ENCODE assay signal across 19 cellular contexts in genomic region chr17:81466564-81467472, GRCh38.
"Had no signal": no experiment of that assay in that cellular context is flagged by ENCODE, and none has a peak within 500 bp of the region (broad histone marks: within the 10 kb centered on the region; RNA-seq: fewer than 3 reads in every experiment).

No MANE protein-coding gene starts in this region.

- H3K27ac Mint-ChIP-seq: activated CD4-positive, alpha-beta memory T cell treated with anti-CD3 and anti-CD28 coated beads for 36 hours; activated CD4-positive, alpha-beta T cell treated with anti-CD3 and anti-CD28 coated beads for 36 hours; activated CD8-positive, alpha-beta memory T cell treated with anti-CD3 and anti-CD28 coated beads, Interleukin-2, amount 10 ng/mL, durations not matched to agents 7 days and 5 days; stimulated activated naive B cell treated with anti-CD40 and anti-IgM and Interleukin-4, amounts not matched to agents 10 μg/mL and 1 μg/mL and 100 μg/mL, for 72 hours had no signal

- H3K36me3 Mint-ChIP-seq: activated CD4-positive, alpha-beta memory T cell treated with anti-CD3 and anti-CD28 coated beads for 36 hours; activated CD8-positive, alpha-beta memory T cell treated with anti-CD3 and anti-CD28 coated beads, Interleukin-2, amount 10 ng/mL, durations not matched to agents 7 days and 5 days; stimulated activated naive B cell treated with anti-CD40 and anti-IgM and Interleukin-4, amounts not matched to agents 10 μg/mL and 1 μg/mL and 100 μg/mL, for 72 hours had no signal

- H3K9ac ChIP-seq: parathyroid adenoma had no signal

- ATAC-seq: activated CD4-positive, alpha-beta T cell treated with anti-CD3 and anti-CD28 coated beads for 36 hours; activated CD8-positive, alpha-beta memory T cell treated with anti-CD3 and anti-CD28 coated beads, Interleukin-2, amount 10 ng/mL, durations not matched to agents 7 days and 5 days; stimulated activated naive B cell treated with anti-CD40 and anti-IgM and Interleukin-4, amounts not matched to agents 10 μg/mL and 1 μg/mL and 100 μg/mL, for 72 hours had no signal

- H3K4me3 ChIP-seq: colonic mucosa, esophagus squamous epithelium had no signal

- DNase-seq: activated CD4-positive, alpha-beta memory T cell treated with anti-CD3 and anti-CD28 coated beads for 36 hours; activated CD4-positive, alpha-beta T cell treated with anti-CD3 and anti-CD28 coated beads for 36 hours; activated CD8-positive, alpha-beta memory T cell treated with anti-CD3 and anti-CD28 coated beads, Interleukin-2, amount 10 ng/mL, durations not matched to agents 7 days and 5 days; activated effector memory CD4-positive, alpha-beta T cell treated with Interleukin-2 at 50 U/mL for 16 hours; activated naive CD4-positive, alpha-beta T cell treated with anti-CD3 and anti-CD28 coated beads, Interleukin-2, amount 50 U/mL, for 16 hours; activated T-cell treated with anti-CD3 and anti-CD28 coated beads, Interleukin-2, amount 50 U/mL, for 1 hour; amniotic stem cell; central memory CD4-positive, alpha-beta T cell; colonic mucosa; esophagus squamous epithelium; hypothalamus; kidney glomerular epithelial cell; midbrain; stimulated activated CD4-positive, alpha-beta T cell treated with anti-CD3 and anti-CD28 coated beads, Interleukin-4, amount 100 ng/mL, for 1 hour; stimulated activated naive B cell treated with anti-CD40 and anti-IgM and Interleukin-4, amounts not matched to agents 10 μg/mL and 1 μg/mL and 100 μg/mL, for 72 hours; T-helper 1 cell; T1000; trophoblast cell had no signal

- H3K27me3 ChIP-seq: colonic mucosa, esophagus squamous epithelium had no signal

- H3K36me3 ChIP-seq: colonic mucosa had no signal

- H3K4me1 Mint-ChIP-seq: activated CD4-positive, alpha-beta T cell treated with anti-CD3 and anti-CD28 coated beads for 36 hours; activated CD8-positive, alpha-beta memory T cell treated with anti-CD3 and anti-CD28 coated beads, Interleukin-2, amount 10 ng/mL, durations not matched to agents 7 days and 5 days; stimulated activated naive B cell treated with anti-CD40 and anti-IgM and Interleukin-4, amounts not matched to agents 10 μg/mL and 1 μg/mL and 100 μg/mL, for 72 hours had no signal

- H3K27ac ChIP-seq: colonic mucosa, esophagus squamous epithelium, parathyroid adenoma had no signal

- H3K4me3 Mint-ChIP-seq: activated CD4-positive, alpha-beta memory T cell treated with anti-CD3 and anti-CD28 coated beads for 36 hours; activated CD4-positive, alpha-beta T cell treated with anti-CD3 and anti-CD28 coated beads for 36 hours; activated CD8-positive, alpha-beta memory T cell treated with anti-CD3 and anti-CD28 coated beads, Interleukin-2, amount 10 ng/mL, durations not matched to agents 7 days and 5 days; stimulated activated naive B cell treated with anti-CD40 and anti-IgM and Interleukin-4, amounts not matched to agents 10 μg/mL and 1 μg/mL and 100 μg/mL, for 72 hours had no signal

- H3K27me3 Mint-ChIP-seq: activated CD4-positive, alpha-beta memory T cell treated with anti-CD3 and anti-CD28 coated beads for 36 hours; activated CD4-positive, alpha-beta T cell treated with anti-CD3 and anti-CD28 coated beads for 36 hours; activated CD8-positive, alpha-beta memory T cell treated with anti-CD3 and anti-CD28 coated beads, Interleukin-2, amount 10 ng/mL, durations not matched to agents 7 days and 5 days; stimulated activated naive B cell treated with anti-CD40 and anti-IgM and Interleukin-4, amounts not matched to agents 10 μg/mL and 1 μg/mL and 100 μg/mL, for 72 hours had no signal

- H3K79me2 ChIP-seq: parathyroid adenoma had no signal

- H3K4me1 ChIP-seq: colonic mucosa, parathyroid adenoma had no signal

- H3K9me3 Mint-ChIP-seq: activated CD4-positive, alpha-beta memory T cell treated with anti-CD3 and anti-CD28 coated beads for 36 hours; stimulated activated naive B cell treated with anti-CD40 and anti-IgM and Interleukin-4, amounts not matched to agents 10 μg/mL and 1 μg/mL and 100 μg/mL, for 72 hours had no signal

- H2AFZ ChIP-seq: parathyroid adenoma had no signal

- H3K9me3 ChIP-seq: colonic mucosa, esophagus squamous epithelium had no signal
